In genomic region chrX:10007604-10008003, GRCh38 we compare ENCODE assay signal across 21 cellular contexts. TPM values are rescaled to one million over a fixed set of nuclear protein-coding genes. Genes with fewer than 3 reads are reported as not detected.
DNase-seq lines count a peak whose midpoint lies in the region; ATAC-seq, FAIRE-seq and TF ChIP-seq lines count a peak whose summit lies in the region.
"Had no signal": no experiment of that assay in that cellular context is flagged by ENCODE, and none has a peak within 500 bp of the region (broad histone marks: within the 10 kb centered on the region; RNA-seq: fewer than 3 reads in every experiment).

No MANE protein-coding gene starts in this region.

- no peak for TF ChIP-seq EP300 in tibial nerve (IDR thresholded peaks at IDR 0.05)

- H3K4me2 ChIP-seq in endothelial cell of umbilical vein (ENCODE audit: insufficient read depth, low read length) = no peak overlapping the region

- H4K20me1 ChIP-seq in endothelial cell of umbilical vein (replicated peaks; ENCODE audit: control insufficient read depth, extremely low read depth, insufficient read depth, low read length) = no peaks in the 10 kb centered on the region

- no peaks in the 10 kb centered on the region for H3K36me3 ChIP-seq in endothelial cell of umbilical vein (ENCODE audit: control insufficient read depth in 2 of 2, extremely low read depth in 1 of 2, insufficient read depth in 2 of 2, low read length in 2 of 2)
- H3K36me3 ChIP-seq in naive thymus-derived CD4-positive, alpha-beta T cell (ENCODE audit: control insufficient read depth in 2 of 3, insufficient read depth in 3 of 3, low read length in 3 of 3) = no peaks in the 10 kb centered on the region
- H3K36me3 ChIP-seq in vagina = no peaks in the 10 kb centered on the region
- H3K36me3 ChIP-seq in tibial nerve = no peaks in the 10 kb centered on the region
- H3K36me3 ChIP-seq: gastrocnemius medialis, WERI-Rb-1 had no signal

- WGBS in tibial nerve, 2 donors = 67 to 68% methylated on average over 4 of the region's 4 CpGs

- peaks cover 0 to 4% (median 0%) of the 10 kb centered on the region in 5 donors for H3K27me3 Mint-ChIP-seq in naive thymus-derived CD4-positive, alpha-beta T cell
- H3K27me3 Mint-ChIP-seq: activated T-helper 17 cell treated with anti-CD3 and anti-CD28 coated beads, Interleukin-2, amount 50 U/mL, for 72 hours; CD4-positive, CD25-positive, alpha-beta regulatory T cell had no signal

- H3K36me3 Mint-ChIP-seq in naive thymus-derived CD4-positive, alpha-beta T cell = peaks cover 0 to 1% (median 0%) of the 10 kb centered on the region in 5 donors
- H3K36me3 Mint-ChIP-seq: CD4-positive, CD25-positive, alpha-beta regulatory T cell had no signal

- TF ChIP-seq CTCF in endothelial cell of umbilical vein (IDR thresholded peaks at IDR 0.05; ENCODE audit: extremely low read depth in 1 of 2, insufficient read depth in 1 of 2, low read depth in 1 of 2, low read length in 2 of 2) (no peak), dorsolateral prefrontal cortex (IDR thresholded peaks at IDR 0.05 in 54 of 56, conservative IDR thresholded peaks at IDR 0.05 in 2 of 56; ENCODE audit: low read depth in 1 of 56, partially characterized antibody in 56 of 56) (no peak), vagina (IDR thresholded peaks at IDR 0.05) (no peak), tibial nerve (IDR thresholded peaks at IDR 0.05) (no peak)

- H3K4me3 Mint-ChIP-seq in naive thymus-derived CD4-positive, alpha-beta T cell = no peak overlapping the region
- H3K4me3 Mint-ChIP-seq: activated T-helper 17 cell treated with anti-CD3 and anti-CD28 coated beads, Interleukin-2, amount 50 U/mL, for 72 hours; CD4-positive, CD25-positive, alpha-beta regulatory T cell; nephron progenitor cell had no signal

- H3K4me3 ChIP-seq in endothelial cell of umbilical vein (replicated peaks in 1 of 3; ENCODE audit: insufficient read depth in 1 of 3, low read depth in 1 of 3, low read length in 3 of 3) (no peak overlapping the region), dorsolateral prefrontal cortex (no peak overlapping the region), vagina (no peak overlapping the region), tibial nerve (no peak overlapping the region)
- no peak overlapping the region for H3K4me3 ChIP-seq in naive thymus-derived CD4-positive, alpha-beta T cell (ENCODE audit: low read length)
- H3K4me3 ChIP-seq: gastrocnemius medialis had no signal

- no peak overlapping the region for H2AFZ ChIP-seq in endothelial cell of umbilical vein (ENCODE audit: low read depth, low read length)

- intact Hi-C loops in endothelial cell of umbilical vein (cut with micrococcal nuclease) (no loop called here), dorsolateral prefrontal cortex (cut with DNase I) (no loop called here), vagina (cut with DNase I) (no loop called here)
- intact Hi-C loops in naive thymus-derived CD4-positive, alpha-beta T cell (cut with micrococcal nuclease) = no loop called here

- H3K27me3 ChIP-seq in endothelial cell of umbilical vein (ENCODE audit: control insufficient read depth in 2 of 2, insufficient read depth in 2 of 2, low read length in 2 of 2) = no peaks in the 10 kb centered on the region
- H3K27me3 ChIP-seq in naive thymus-derived CD4-positive, alpha-beta T cell (ENCODE audit: control insufficient read depth in 2 of 2, insufficient read depth in 2 of 2, low read length in 2 of 2) = no peaks in the 10 kb centered on the region
- peaks cover 0 to 62% (median 10%) of the 10 kb centered on the region in 45 donors for H3K27me3 ChIP-seq in dorsolateral prefrontal cortex
- H3K27me3 ChIP-seq in vagina = no peaks in the 10 kb centered on the region
- no peaks in the 10 kb centered on the region for H3K27me3 ChIP-seq in tibial nerve
- H3K27me3 ChIP-seq: gastrocnemius medialis had no signal

- H3K9me3 Mint-ChIP-seq in naive thymus-derived CD4-positive, alpha-beta T cell = no peaks in the 10 kb centered on the region
- H3K9me3 Mint-ChIP-seq: activated T-helper 17 cell treated with anti-CD3 and anti-CD28 coated beads, Interleukin-2, amount 50 U/mL, for 72 hours; CD4-positive, CD25-positive, alpha-beta regulatory T cell had no signal

- H3K4me1 ChIP-seq in endothelial cell of umbilical vein (ENCODE audit: control insufficient read depth, extremely low read depth, insufficient read depth, low read length) (peaks cover 57% of the 10 kb centered on the region), vagina (no peaks in the 10 kb centered on the region), tibial nerve (peaks cover 0 to 19% (median 0%) of the 10 kb centered on the region in 4 donors)
- peaks cover 4 to 13% of the 10 kb centered on the region in 2 donors for H3K4me1 ChIP-seq in naive thymus-derived CD4-positive, alpha-beta T cell (ENCODE audit: control insufficient read depth in 2 of 2, insufficient read depth in 2 of 2, low read length in 2 of 2)
- H3K4me1 ChIP-seq: gastrocnemius medialis had no signal

- DNase-seq in NCI-H345 (lab: John Stamatoyannopoulos, UW) = peak; percentile 36
- DNase-seq in NCI-H345 treated with DMSO at 0.1 percent for 48 hours (lab: John Stamatoyannopoulos, UW; ENCODE audit: unreplicated experiment) = no peak
- peak; percentile 43 to 80 for DNase-seq in NCI-H524 (lab: John Stamatoyannopoulos, UW)
- no peak for DNase-seq in endothelial cell of umbilical vein (ENCODE audit: low read depth, low spot score)
- no peak for DNase-seq in naive thymus-derived CD4-positive, alpha-beta T cell
- DNase-seq in dorsolateral prefrontal cortex = no peak
- no peak for DNase-seq in vagina (ENCODE audit: extremely low spot score in 2 of 2)
- no peak for DNase-seq in tibial nerve (ENCODE audit: low spot score in 2 of 2)
- DNase-seq: activated CD8-positive, alpha-beta memory T cell treated with anti-CD3 and anti-CD28 coated beads for 24 hours; amniotic stem cell; CD4-positive, CD25-positive, alpha-beta regulatory T cell; gastrocnemius medialis; NCI-H1694; nephron progenitor cell; stimulated activated naive CD8-positive, alpha-beta T cell treated with anti-CD3 and anti-CD28 coated beads, Interleukin-15, Interleukin-2, amounts not matched to agents 100 U/mL and 50 U/mL, for 24 hours; WERI-Rb-1 had no signal

- no peaks in the 10 kb centered on the region for H3K9me3 ChIP-seq in endothelial cell of umbilical vein (replicated peaks; ENCODE audit: control insufficient read depth, insufficient read depth, low read length)
- no peaks in the 10 kb centered on the region for H3K9me3 ChIP-seq in naive thymus-derived CD4-positive, alpha-beta T cell (ENCODE audit: control insufficient read depth in 2 of 3, low read length in 3 of 3)
- H3K9me3 ChIP-seq in vagina = no peaks in the 10 kb centered on the region
- H3K9me3 ChIP-seq in tibial nerve = no peaks in the 10 kb centered on the region
- H3K9me3 ChIP-seq: gastrocnemius medialis had no signal

- dilution Hi-C loops in endothelial cell of umbilical vein (cut with MboI; ENCODE audit: extremely low pct_ligation_motif_present, low sequenced_read_pairs) = no loop called here

- POLR2A ChIA-PET in endothelial cell of umbilical vein (lab: Charles Lee) = no interaction called here
- POLR2A ChIA-PET in naive thymus-derived CD4-positive, alpha-beta T cell (lab: Charles Lee) = no interaction called here

- BruUV-seq in endothelial cell of umbilical vein (replicated peaks; lab: Mats Ljungman, UMichigan) = no TSS peak

- H3K9ac ChIP-seq in endothelial cell of umbilical vein (replicated peaks; ENCODE audit: extremely low read depth, insufficient read depth, low read length) = no peak overlapping the region

- peak; percentile 84 for FAIRE-seq in endothelial cell of umbilical vein (lab: Jason Lieb, UNC)
- FAIRE-seq: endometrium, urothelium cell line had no signal

- no peaks in the 10 kb centered on the region for H3K79me2 ChIP-seq in endothelial cell of umbilical vein (ENCODE audit: control insufficient read depth, insufficient read depth, low read length)

- TF ChIP-seq POLR2A in endothelial cell of umbilical vein (IDR thresholded peaks at IDR 0.05; ENCODE audit: low read depth, low read length) (no peak), vagina (IDR thresholded peaks at IDR 0.05) (no peak), tibial nerve (IDR thresholded peaks at IDR 0.05) (no peak)

- H3K4me1 Mint-ChIP-seq in naive thymus-derived CD4-positive, alpha-beta T cell = peaks cover 12 to 58% (median 18%) of the 10 kb centered on the region in 7 donors

- H3K9me1 ChIP-seq in endothelial cell of umbilical vein (replicated peaks; ENCODE audit: control insufficient read depth, extremely low read depth, insufficient read depth, low read length) = no peaks in the 10 kb centered on the region

- no peak overlapping the region for H3K27ac Mint-ChIP-seq in naive thymus-derived CD4-positive, alpha-beta T cell
- H3K27ac Mint-ChIP-seq: activated T-helper 17 cell treated with anti-CD3 and anti-CD28 coated beads, Interleukin-2, amount 50 U/mL, for 72 hours; nephron progenitor cell had no signal

- H3K27ac ChIP-seq in endothelial cell of umbilical vein (ENCODE audit: insufficient read depth, low read depth, low read length) (no peak overlapping the region), dorsolateral prefrontal cortex (no peak overlapping the region), vagina (no peak overlapping the region), tibial nerve (no peak overlapping the region)
- H3K27ac ChIP-seq in naive thymus-derived CD4-positive, alpha-beta T cell (ENCODE audit: low read depth, low read length) = no peak overlapping the region
- H3K27ac ChIP-seq: gastrocnemius medialis, WERI-Rb-1 had no signal

- ATAC-seq in naive thymus-derived CD4-positive, alpha-beta T cell = peak; percentile 40
- ATAC-seq: activated T-helper 17 cell treated with anti-CD3 and anti-CD28 coated beads, Interleukin-2, amount 50 U/mL, for 72 hours; gastrocnemius medialis; stimulated activated naive CD8-positive, alpha-beta T cell treated with anti-CD3 and anti-CD28 coated beads, Interleukin-15, Interleukin-2, amounts not matched to agents 100 U/mL and 50 U/mL, for 24 hours had no signal

- CTCF ChIA-PET in endothelial cell of umbilical vein (lab: Charles Lee) = no interaction called here
- CTCF ChIA-PET in naive thymus-derived CD4-positive, alpha-beta T cell (lab: Charles Lee) = no interaction called here

TF ChIP-seq in endothelial cell of umbilical vein, 7 proteins besides CTCF, POLR2A, EP300 and RAD21 (continues in another document):
- TF ChIP-seq FOS (IDR thresholded peaks at IDR 0.05; ENCODE audit: borderline replicate concordance, insufficient read depth, low read length) = no peak

RNA-seq across cellular contexts. Expression of gene CLDN34, which starts 40.4 kb away (rescaled TPM):
- 0.35 and 0.46 TPM in 2 replicates for total RNA-seq in endothelial cell of umbilical vein
- 0.08 and 0.14 TPM in 2 replicates for polyA plus RNA-seq in endothelial cell of umbilical vein
- polyA plus RNA-seq in endothelial cell of umbilical vein (2011; cell fraction: cytosol; rRNA removed) = 0.08 and 0.12 TPM in 2 replicates
- 0.88 and 0.99 TPM in 2 replicates for polyA plus RNA-seq in endothelial cell of umbilical vein (2011; cell fraction: nucleus; rRNA removed)
- polyA plus RNA-seq in endothelial cell of umbilical vein (2012) = not detected in 2 replicates
- polyA minus RNA-seq in endothelial cell of umbilical vein = 0.40 and 1.8 TPM in 2 replicates
- polyA minus RNA-seq in endothelial cell of umbilical vein (2011; cell fraction: cytosol; rRNA and poly(A)+ RNA removed) = not detected
- 2.0 and 2.6 TPM in 2 replicates for polyA minus RNA-seq in endothelial cell of umbilical vein (2011; cell fraction: nucleus; rRNA and poly(A)+ RNA removed)
- total RNA-seq in naive thymus-derived CD4-positive, alpha-beta T cell = not detected
- not detected for polyA plus RNA-seq in naive thymus-derived CD4-positive, alpha-beta T cell
- 1 to 10 TPM in 81 of 120 experiments, under 1 TPM in 25, not detected in 14; 0.45 to 5.5 (median 1.4) TPM for total RNA-seq in dorsolateral prefrontal cortex
- total RNA-seq in vagina = not detected
- total RNA-seq in tibial nerve = not detected
- total RNA-seq: A673; activated T-helper 17 cell treated with anti-CD3 and anti-CD28 coated beads, Interleukin-2, amount 50 U/mL, for 72 hours; CD4-positive, CD25-positive, alpha-beta regulatory T cell; gastrocnemius medialis; NCI-H460 had no signal
- polyA plus RNA-seq: CD4-positive, CD25-positive, alpha-beta regulatory T cell had no signal

Comparison
In these comparisons a context has a peak if more than half of its experiments do, and no peak if none do; other contexts are left out.
1. DNase-seq: peak in NCI-H345 (single experiment) and NCI-H524 (2 of 2); none in NCI-H345 treated with DMSO at 0.1 percent for 48 hours (single experiment), endothelial cell of umbilical vein (single experiment), naive thymus-derived CD4-positive, alpha-beta T cell (0 of 9), dorsolateral prefrontal cortex (0 of 10), vagina (0 of 2) and tibial nerve (0 of 2).